ENCODE assay signal across 2 cellular contexts in genomic region chrX:1483843-1484637, GRCh38.
TF ChIP-seq lines count a peak whose summit lies in the region.

No MANE protein-coding gene starts in this region.

TF ChIP-seq in H1, 55 proteins besides CTCF, POLR2A, EP300 and RAD21 (continued from another document):
- TF ChIP-seq MAX (IDR thresholded peaks at IDR 0.05): no peak
- TF ChIP-seq SIRT6 (IDR thresholded peaks at IDR 0.05; ENCODE audit: low read length): no peak
- TF ChIP-seq SP2 (IDR thresholded peaks at IDR 0.05; ENCODE audit: low read length): no peak
TF ChIP-seq in H1: peak in this region for 0.

TF ChIP-seq in SK-N-SH treated with all-trans-retinoic acid at 6 μM for 48 hours, 23 proteins besides CTCF, POLR2A, EP300 and RAD21 (continued from another document):
- TF ChIP-seq TSHZ2 (CRISPR knock-in tag; IDR thresholded peaks at IDR 0.05) (no peak), OSR1 (CRISPR knock-in tag; IDR thresholded peaks at IDR 0.05) (no peak), ESRRG (CRISPR knock-in tag; IDR thresholded peaks at IDR 0.05) (no peak), PATZ1 (CRISPR knock-in tag; IDR thresholded peaks at IDR 0.05; ENCODE audit: borderline replicate concordance) (no peak), ARNTL (CRISPR knock-in tag; IDR thresholded peaks at IDR 0.05; ENCODE audit: borderline replicate concordance, low read depth) (no peak), TOX (CRISPR knock-in tag; IDR thresholded peaks at IDR 0.05; ENCODE audit: borderline replicate concordance) (no peak), ISL1 (CRISPR knock-in tag; IDR thresholded peaks at IDR 0.05) (no peak), SNAI2 (CRISPR knock-in tag; IDR thresholded peaks at IDR 0.05) (no peak), ZC3H10 (CRISPR knock-in tag; IDR thresholded peaks at IDR 0.05) (no peak), BACH2 (CRISPR knock-in tag; IDR thresholded peaks at IDR 0.05; ENCODE audit: borderline replicate concordance) (no peak), CSDC2 (CRISPR knock-in tag; IDR thresholded peaks at IDR 0.05) (no peak), ZFP3 (CRISPR knock-in tag; IDR thresholded peaks at IDR 0.05) (no peak), TCF4 (CRISPR knock-in tag; IDR thresholded peaks at IDR 0.05; ENCODE audit: borderline replicate concordance) (no peak), GLIS3 (CRISPR knock-in tag; IDR thresholded peaks at IDR 0.05) (no peak), PPARA (CRISPR knock-in tag; IDR thresholded peaks at IDR 0.05; ENCODE audit: borderline replicate concordance) (no peak)
